Comparison of ENCODE assay signal across 6 cellular contexts in genomic region chr17:83031946-83032451, GRCh38. TPM values are rescaled to one million over a fixed set of nuclear protein-coding genes. Genes with fewer than 3 reads are reported as not detected.
DNase-seq lines count a peak whose midpoint lies in the region; ATAC-seq and TF ChIP-seq lines count a peak whose summit lies in the region.
"Not testable (repeated sequence)": the region's sequence is repeated elsewhere in the genome, so short reads cannot be mapped to it uniquely, and the experiment has no call there.

No MANE protein-coding gene starts in this region.

- peaks cover 14% of the 10 kb centered on the region for H3K4me1 Mint-ChIP-seq in T-helper 17 cell
- H3K4me1 Mint-ChIP-seq in activated T-cell treated with anti-CD3 and anti-CD28 coated beads, Interleukin-2, amount 50 U/mL, for 24 hours (ENCODE audit: low read depth) = not testable (repeated sequence)

- intact Hi-C loops in sciatic nerve (cut with DNase I) = loop anchor here (10.0 kb wide), 1 partner anchor 57 kb away; no protein-coding TSS in a partner anchor
- intact Hi-C loops in stomach (cut with DNase I; ENCODE audit: low total_unique reads) = not testable (repeated sequence)

- not testable (repeated sequence) for H3K4me2 ChIP-seq in neuronal stem cell (ENCODE audit: insufficient read depth, low read length, poor library complexity, severe bottlenecking)

- H3K4ac ChIP-seq in neuronal stem cell (ENCODE audit: low read length) = not testable (repeated sequence)

- not testable (repeated sequence) for H2AFZ ChIP-seq in neuronal stem cell (ENCODE audit: low read length)

- H3K27me3 Mint-ChIP-seq in T-helper 17 cell; activated T-cell treated with anti-CD3 and anti-CD28 coated beads, Interleukin-2, amount 50 U/mL, for 24 hours: not testable (repeated sequence)

- H4K91ac ChIP-seq in neuronal stem cell (ENCODE audit: low read depth, low read length, poor library complexity) = not testable (repeated sequence)

- H3K9me3 ChIP-seq in T-helper 17 cell (ENCODE audit: control insufficient read depth, low read length, poor library complexity, severe bottlenecking); stomach: not testable (repeated sequence)
- peaks cover 7 to 11% of the 10 kb centered on the region in 2 donors for H3K9me3 ChIP-seq in neuronal stem cell (replicated peaks in 1 of 2; ENCODE audit: control insufficient read depth in 2 of 2, insufficient read depth in 1 of 2, low read depth in 1 of 2, low read length in 2 of 2)

- not testable (repeated sequence) for H3K9me3 Mint-ChIP-seq in activated T-cell treated with anti-CD3 and anti-CD28 coated beads, Interleukin-2, amount 50 U/mL, for 24 hours

- not testable (repeated sequence) for H3K23ac ChIP-seq in neuronal stem cell (ENCODE audit: low read depth, low read length, poor library complexity)

- ATAC-seq in T-helper 17 cell, sciatic nerve: not testable (repeated sequence)

- not testable (repeated sequence) for H3K14ac ChIP-seq in neuronal stem cell (ENCODE audit: low read length)

- not testable (repeated sequence) for H2AK5ac ChIP-seq in neuronal stem cell (ENCODE audit: low read depth, low read length)

- not testable (repeated sequence) for H3K27me3 ChIP-seq in neuronal stem cell (ENCODE audit: control insufficient read depth in 3 of 3, insufficient read depth in 3 of 3, low read depth in 1 of 3, low read length in 3 of 3); stomach

- H3K36me3 ChIP-seq in neuronal stem cell (replicated peaks in 1 of 2; ENCODE audit: control insufficient read depth in 2 of 2, insufficient read depth in 2 of 2, low read length in 2 of 2) (peaks cover 2 to 57% of the 10 kb centered on the region in 2 donors), stomach (peaks cover 0 to 43% (median 30%) of the 10 kb centered on the region in 4 donors)

- peak overlapping the region; percentile 48 for H3K18ac ChIP-seq in neuronal stem cell (ENCODE audit: low read length)

- TF ChIP-seq POLR2A in stomach (IDR thresholded peaks at IDR 0.05) = not testable (repeated sequence)

- not testable (repeated sequence) for H2BK5ac ChIP-seq in neuronal stem cell (ENCODE audit: low read length)

- H3K4me1 ChIP-seq in neuronal stem cell (ENCODE audit: control insufficient read depth in 2 of 2, insufficient read depth in 1 of 2, low read depth in 1 of 2, low read length in 2 of 2); stomach: not testable (repeated sequence)

- not testable (repeated sequence) for H3K36me3 Mint-ChIP-seq in T-helper 17 cell (ENCODE audit: low read depth)
- peaks cover 67% of the 10 kb centered on the region for H3K36me3 Mint-ChIP-seq in activated T-cell treated with anti-CD3 and anti-CD28 coated beads, Interleukin-2, amount 50 U/mL, for 24 hours (ENCODE audit: low read depth)

- H3K79me1 ChIP-seq in neuronal stem cell (ENCODE audit: low read depth, low read length) = not testable (repeated sequence)

- not testable (repeated sequence) for H3K9ac ChIP-seq in neuronal stem cell (ENCODE audit: low read depth, low read length, poor library complexity)

- not testable (repeated sequence) for DNase-seq in T-helper 17 cell; neuronal stem cell (ENCODE audit: low spot score)
- peak; percentile 26 for DNase-seq in activated T-cell treated with anti-CD3 and anti-CD28 coated beads, Interleukin-2, amount 50 U/mL, for 24 hours
- DNase-seq in islet precursor cell (peak; percentile 32), sciatic nerve (ENCODE audit: low spot score) (peak; percentile 59), stomach (peak; percentile 24)

- not testable (repeated sequence) for TF ChIP-seq CTCF in stomach (IDR thresholded peaks at IDR 0.05)

- H4K8ac ChIP-seq in neuronal stem cell (ENCODE audit: low read depth, low read length) = not testable (repeated sequence)

- H2BK120ac ChIP-seq in neuronal stem cell (ENCODE audit: low read depth, low read length) = not testable (repeated sequence)

- WGBS in neuronal stem cell (ENCODE audit: extremely low coverage in 2 of 2, insufficient read length in 2 of 2, insufficient replicate concordance in 1 of 2), 2 donors = no CpG with 5 or more reads among the region's 33 CpGs
- 85 to 94% (median 90%) methylated on average over 25 to 33 of the region's 33 CpGs for WGBS in stomach, 5 donors

- H3K4me3 Mint-ChIP-seq in T-helper 17 cell; activated T-cell treated with anti-CD3 and anti-CD28 coated beads, Interleukin-2, amount 50 U/mL, for 24 hours: not testable (repeated sequence)

- not testable (repeated sequence) for H2BK15ac ChIP-seq in neuronal stem cell (ENCODE audit: low read length)

- H3K27ac Mint-ChIP-seq in T-helper 17 cell = peak overlapping the region; percentile 37
- not testable (repeated sequence) for H3K27ac Mint-ChIP-seq in activated T-cell treated with anti-CD3 and anti-CD28 coated beads, Interleukin-2, amount 50 U/mL, for 24 hours

- H3K4me3 ChIP-seq in neuronal stem cell (ENCODE audit: low read length in 2 of 2); stomach: not testable (repeated sequence)

- H3K27ac ChIP-seq in neuronal stem cell (replicated peaks; ENCODE audit: low read length); stomach: not testable (repeated sequence)

- not testable (repeated sequence) for TF ChIP-seq EP300 in stomach (IDR thresholded peaks at IDR 0.05)

- not testable (repeated sequence) for H2BK12ac ChIP-seq in neuronal stem cell (ENCODE audit: low read length)

RNA-seq across cellular contexts. Expression of gene METRNL, which starts 47.4 kb away (rescaled TPM):
- total RNA-seq in T-helper 17 cell (10 to 100 TPM; 24.0 to 26.2 TPM), sciatic nerve (131 TPM), stomach (100 to 1,000 TPM in 2 of 5 donors, 10 to 100 TPM in 3; 25.7 to 452 (median 55.4) TPM)
- 12.8 TPM for polyA plus RNA-seq in neuronal stem cell (2013, experiment 1 of 2)
- polyA plus RNA-seq in neuronal stem cell (2013, experiment 2 of 2) = 14.7 TPM
- 10 to 100 TPM; 29.3 to 49.1 (median 35.9) TPM for polyA plus RNA-seq in stomach
